Comparison of ENCODE assay signal across 12 cellular contexts in the genomic region with DNA sequence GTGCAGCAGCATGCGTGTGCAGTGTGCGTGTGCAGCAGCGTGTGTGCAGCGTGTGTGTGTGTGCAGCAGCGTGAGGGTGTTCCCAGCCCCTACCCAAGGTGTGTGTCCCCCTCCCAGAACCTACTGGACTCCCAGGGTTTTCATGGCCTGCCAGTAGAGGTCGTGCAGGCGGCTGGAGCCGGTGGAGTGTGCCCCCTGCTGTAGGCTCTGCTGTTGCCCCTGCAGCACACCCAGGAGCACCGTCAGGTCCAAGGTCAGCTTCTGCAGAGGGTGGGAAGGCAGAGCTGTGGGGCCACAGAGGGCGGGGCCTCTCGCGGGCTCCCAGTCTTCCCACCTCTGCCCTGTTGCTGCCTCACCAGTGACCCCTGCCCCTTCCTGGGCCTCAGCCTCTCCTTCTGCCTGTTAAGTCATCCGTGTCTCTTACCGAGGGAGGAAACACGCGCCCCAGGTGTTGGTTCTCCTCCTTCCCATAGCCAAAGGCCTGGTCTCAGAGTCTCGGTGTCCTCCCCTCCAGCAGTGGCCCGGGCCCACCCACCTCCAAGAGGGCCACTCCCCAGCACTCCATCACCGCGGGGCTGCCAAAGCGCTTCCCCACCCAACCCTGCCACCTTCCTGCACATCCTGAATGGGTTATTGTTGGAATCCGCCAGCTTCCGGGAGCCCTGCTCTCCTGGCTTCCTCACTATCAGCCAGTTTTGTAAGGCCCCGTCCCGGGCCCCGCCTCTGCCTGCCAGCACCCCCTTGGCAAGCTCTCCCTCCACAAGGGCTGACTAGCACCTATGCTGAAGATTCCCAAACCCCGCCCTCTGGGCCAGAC. TPM values are rescaled to one million over a fixed set of nuclear protein-coding genes. Genes with fewer than 3 reads are reported as not detected.
DNase-seq lines count a peak whose midpoint lies in the region; ATAC-seq, FAIRE-seq and TF ChIP-seq lines count a peak whose summit lies in the region.
"Had no signal": no experiment of that assay in that cellular context is flagged by ENCODE, and none has a peak within 500 bp of the region (broad histone marks: within the 10 kb centered on the region; RNA-seq: fewer than 3 reads in every experiment).

No MANE protein-coding gene starts in this region.

- H3F3A ChIP-seq in smooth muscle cell (ENCODE audit: low read depth), result no peaks in the 10 kb centered on the region

- no peak overlapping the region for H3K23ac ChIP-seq in IMR-90 (ENCODE audit: low read depth, low read length)

- H3K9me1 ChIP-seq in IMR-90 (ENCODE audit: insufficient read depth, low read length), result no peaks in the 10 kb centered on the region

- no peak for DNase-seq in IMR-90
- DNase-seq in dorsolateral prefrontal cortex, result no peak
- peak; percentile 59 for DNase-seq in HepG2 (ENCODE audit: low spot score)
- no peak for DNase-seq in vagina (ENCODE audit: extremely low spot score in 2 of 2)
- DNase-seq in smooth muscle cell (lab: John Stamatoyannopoulos, UW; ENCODE audit: unreplicated experiment), result no peak
- no peak for DNase-seq in activated CD4-positive, CD25-positive, alpha-beta regulatory T cell (lab: John Stamatoyannopoulos, UW)
- DNase-seq: central memory CD4-positive, alpha-beta T cell; NCI-H524 had no signal

- no peak for TF ChIP-seq RAD21 in IMR-90 (IDR thresholded peaks at IDR 0.05; ENCODE audit: low read length)
- peak; percentile 47 for TF ChIP-seq RAD21 in HepG2 (CRISPR knock-in tag; IDR thresholded peaks at IDR 0.05)

- in situ Hi-C loops in IMR-90 (cut with MboI; ENCODE audit: low sequenced_read_pairs), result no loop called here
- in situ Hi-C loops in HepG2 (cut with HindIII; ENCODE audit: extremely low pct_ligation_motif_present, low pct_unique_long_range_greater_than_20kb), result no loop called here

- BruUV-seq in IMR-90 (replicated peaks; lab: Mats Ljungman, UMichigan) (no TSS peak), HepG2 (replicated peaks; lab: Mats Ljungman, UMichigan) (no TSS peak)

- H3K9ac ChIP-seq in IMR-90 (ENCODE audit: low read depth, low read length), result no peak overlapping the region
- no peak overlapping the region for H3K9ac ChIP-seq in HepG2 (ENCODE audit: insufficient read depth, low read depth, low read length)
- no peak overlapping the region for H3K9ac ChIP-seq in smooth muscle cell (ENCODE audit: low read depth)
- H3K9ac ChIP-seq: neural progenitor cell had no signal

- H3K36me3 ChIP-seq in IMR-90 (ENCODE audit: control insufficient read depth, insufficient read depth, low read length) (peaks cover 59% of the 10 kb centered on the region), HepG2 (replicated peaks in 1 of 2; ENCODE audit: control insufficient read depth in 1 of 2, insufficient read depth in 2 of 2, low read length in 2 of 2) (peaks cover 31 to 58% of the 10 kb centered on the region in 2 experiments), vagina (peaks cover 0 to 60% of the 10 kb centered on the region in 2 donors), smooth muscle cell (ENCODE audit: low read depth) (no peaks in the 10 kb centered on the region)
- H3K36me3 ChIP-seq: neural progenitor cell had no signal

- H2AK9ac ChIP-seq in IMR-90 (replicated peaks; ENCODE audit: low read depth, low read length, poor library complexity), result no peak overlapping the region

- peaks cover 3% of the 10 kb centered on the region; the same call in 1 of the 2 replicates for H3K4me1 ChIP-seq in IMR-90 (ENCODE audit: control insufficient read depth, insufficient read depth, low read length)
- H3K4me1 ChIP-seq in HepG2 (ENCODE audit: insufficient read depth, low read length), result peaks cover 9% of the 10 kb centered on the region; the same call in 1 of the 2 replicates
- peaks cover 28% of the 10 kb centered on the region for H3K4me1 ChIP-seq in vagina
- peaks cover 4% of the 10 kb centered on the region for H3K4me1 ChIP-seq in smooth muscle cell (ENCODE audit: low read depth)

- H2AK5ac ChIP-seq in IMR-90 (ENCODE audit: low read depth, low read length), result no peak overlapping the region

- no peak for TF ChIP-seq EP300 in HepG2 (IDR thresholded peaks at IDR 0.05; ENCODE audit: low read depth in 2 of 2, low read length in 2 of 2)
- TF ChIP-seq EP300 in HepG2 (CRISPR knock-in tag; IDR thresholded peaks at IDR 0.05; ENCODE audit: borderline replicate concordance), result no peak

- H3K4me3 ChIP-seq in IMR-90 (ENCODE audit: insufficient read depth, low read depth, low read length) (no peak overlapping the region), dorsolateral prefrontal cortex (peak overlapping the region in 4 of 59 donors; percentile 2 to 31 (median 4)), HepG2 (replicated peaks in 1 of 3; ENCODE audit: insufficient read depth in 1 of 3, low read depth in 2 of 3, low read length in 3 of 3) (no peak overlapping the region), vagina (no peak overlapping the region), smooth muscle cell (no peak overlapping the region)
- H3K4me3 ChIP-seq: neural progenitor cell had no signal

- POLR2A ChIA-PET in IMR-90 (lab: Charles Lee; ENCODE audit: unreplicated experiment) (no interaction called here), HepG2 (lab: Yijun Ruan, JAX) (interaction anchor here (1.2 to 3.0 kb wide), 2 partner anchors 15 kb away, joined by 6 to 9 read pairs; partner anchors contain the start of gene MYBBP1A)

- H3K18ac ChIP-seq in IMR-90 (ENCODE audit: low read depth, low read length), result no peak overlapping the region

- no peak overlapping the region for H3K27ac ChIP-seq in 22Rv1
- H3K27ac ChIP-seq in IMR-90 (ENCODE audit: insufficient read depth, low read length), result no peak overlapping the region
- peak overlapping the region in 57 of 59 donors; percentile 27 to 100 (median 86) for H3K27ac ChIP-seq in dorsolateral prefrontal cortex
- no peak overlapping the region for H3K27ac ChIP-seq in HepG2 (ENCODE audit: extremely low read length, insufficient read depth, low read length)
- H3K27ac ChIP-seq in vagina, result no peak overlapping the region
- H3K27ac ChIP-seq in smooth muscle cell (ENCODE audit: low read depth), result no peak overlapping the region
- H3K27ac ChIP-seq: neural progenitor cell had no signal

- H3K4me2 ChIP-seq in IMR-90 (ENCODE audit: low read depth, low read length), result no peak overlapping the region
- H3K4me2 ChIP-seq in HepG2 (ENCODE audit: low read depth, low read length), result no peak overlapping the region
- H3K4me2 ChIP-seq in smooth muscle cell, result no peak overlapping the region
- H3K4me2 ChIP-seq: neural progenitor cell had no signal

- TF ChIP-seq POLR2A in IMR-90 (IDR thresholded peaks at IDR 0.05; ENCODE audit: low read depth, low read length), result no peak
- TF ChIP-seq POLR2A in HepG2 (IDR thresholded peaks at IDR 0.05; ENCODE audit: insufficient read depth in 1 of 2, low read depth in 2 of 2, low read length in 2 of 2), result no peak
- TF ChIP-seq POLR2A in vagina (IDR thresholded peaks at IDR 0.05), result no peak

- H3K79me1 ChIP-seq in IMR-90 (ENCODE audit: low read depth in 1 of 2, low read length in 2 of 2), result no peaks in the 10 kb centered on the region; a peak in 1 of 4 replicates

- no peak for ATAC-seq in IMR-90 (ENCODE audit: low read depth)
- peak; percentile 59 for ATAC-seq in HepG2
- no peak for ATAC-seq in HG03354 (IDR thresholded peaks at IDR 0.05; ENCODE audit: poor library complexity, severe bottlenecking, unreplicated experiment)

- H3K79me2 ChIP-seq in HepG2 (ENCODE audit: insufficient read depth, low read length), result no peaks in the 10 kb centered on the region
- H3K79me2 ChIP-seq in smooth muscle cell (ENCODE audit: low read depth), result no peaks in the 10 kb centered on the region

- H4K91ac ChIP-seq in IMR-90 (ENCODE audit: insufficient read depth, low read depth, low read length), result no peak overlapping the region

- H4K5ac ChIP-seq in IMR-90 (ENCODE audit: low read depth, low read length), result no peak overlapping the region

- no peak overlapping the region for H3K56ac ChIP-seq in IMR-90 (ENCODE audit: extremely low read depth, insufficient read depth, low read length)

- H2BK120ac ChIP-seq in IMR-90 (ENCODE audit: low read depth, low read length), result no peak overlapping the region

- intact Hi-C loops in IMR-90 (cut with micrococcal nuclease) (no loop called here), dorsolateral prefrontal cortex (cut with DNase I) (loop anchor here (5.0 to 10.0 kb wide), 2 partner anchors 118 to 336 kb away; no protein-coding TSS in a partner anchor), HepG2 (cut with micrococcal nuclease; ENCODE audit: unreplicated experiment) (no loop called here), vagina (cut with DNase I) (no loop called here)

- no peak for FAIRE-seq in HepG2 (lab: Jason Lieb, UNC)

- H4K20me1 ChIP-seq in IMR-90 (ENCODE audit: insufficient read depth, low read length), result peaks cover 15% of the 10 kb centered on the region
- 0 out of 2 replicates have a peak, but pooled peaks cover 2% of the 10 kb centered on the region for H4K20me1 ChIP-seq in HepG2 (ENCODE audit: insufficient read depth, low read length)
- peaks cover 3% of the 10 kb centered on the region for H4K20me1 ChIP-seq in smooth muscle cell (ENCODE audit: low read depth)

- TF ChIP-seq CTCF in 22Rv1 (IDR thresholded peaks at IDR 0.05) (peak; percentile 12; the same call in 1 of the 2 replicates), IMR-90 (conservative IDR thresholded peaks at IDR 0.05; ENCODE audit: low read depth, low read length) (0 out of 2 replicates have a peak, but pooled peaks have one; percentile 13), dorsolateral prefrontal cortex (IDR thresholded peaks at IDR 0.05 in 54 of 56, conservative IDR thresholded peaks at IDR 0.05 in 2 of 56; ENCODE audit: low read depth in 1 of 56, partially characterized antibody in 56 of 56) (peak in 36 of 56 donors; percentile 10 to 56 (median 30)), HepG2 (CRISPR knock-in tag; IDR thresholded peaks at IDR 0.05) (peak; percentile 71), vagina (IDR thresholded peaks at IDR 0.05) (no peak), smooth muscle cell (IDR thresholded peaks at IDR 0.05; ENCODE audit: borderline replicate concordance, insufficient read depth, poor library complexity, severe bottlenecking) (no peak)

- H2BK15ac ChIP-seq in IMR-90 (ENCODE audit: low read depth, low read length), result no peak overlapping the region

- no peak overlapping the region for H2AFZ ChIP-seq in IMR-90 (replicated peaks; ENCODE audit: low read length, poor library complexity)
- no peak overlapping the region for H2AFZ ChIP-seq in HepG2 (ENCODE audit: low read length)
- no peak overlapping the region for H2AFZ ChIP-seq in smooth muscle cell (ENCODE audit: low read depth)
- H2AFZ ChIP-seq: neural progenitor cell had no signal

- no peak overlapping the region for H2BK20ac ChIP-seq in IMR-90 (ENCODE audit: low read depth, low read length)

- H3K9me3 ChIP-seq in IMR-90 (ENCODE audit: control insufficient read depth, insufficient read depth, low read length) (no peaks in the 10 kb centered on the region), HepG2 (ENCODE audit: low read length) (no peaks in the 10 kb centered on the region), vagina (no peaks in the 10 kb centered on the region), smooth muscle cell (replicated peaks; ENCODE audit: low read depth) (no peaks in the 10 kb centered on the region)

- WGBS in IMR-90 (ENCODE audit: extremely low coverage in 2 of 2, insufficient read length in 1 of 2), 2 experiments, result 89% methylated on average over 11 of the region's 27 CpGs; no CpG with 5 or more reads in 1 of the 2 experiments
- WGBS in HepG2 (ENCODE audit: low lambda C conversion rate), result 84% methylated on average over 15 of the region's 27 CpGs
- 89% methylated on average over 25 of the region's 27 CpGs for WGBS in smooth muscle cell (ENCODE audit: low lambda C conversion rate)

- dilution Hi-C loops in IMR-90 (cut with HindIII; ENCODE audit: low sequenced_read_pairs, unreplicated experiment), result no loop called here

- H3K14ac ChIP-seq in IMR-90 (replicated peaks; ENCODE audit: low read depth, low read length), result no peak overlapping the region

- H2BK5ac ChIP-seq in IMR-90 (ENCODE audit: low read depth, low read length, poor library complexity, severe bottlenecking), result no peak overlapping the region

- H3K4ac ChIP-seq in IMR-90 (ENCODE audit: low read depth, low read length), result no peak overlapping the region

- CTCF ChIA-PET in IMR-90 (lab: Yijun Ruan, JAX) (no interaction called here), HepG2 (lab: Yijun Ruan, JAX; ENCODE audit: low intra/inter-chr PET ratio, low total read pairs) (interaction anchor here (1.9 kb wide), 1 partner anchor 120 kb away, joined by 8 read pairs; no protein-coding TSS in a partner anchor)

- H4K8ac ChIP-seq in IMR-90 (ENCODE audit: low read depth in 2 of 2, low read length in 2 of 2), result no peak overlapping the region

- H3K27me3 ChIP-seq in IMR-90 (ENCODE audit: control insufficient read depth, insufficient read depth, low read length) (no peaks in the 10 kb centered on the region), dorsolateral prefrontal cortex (no peaks in the 10 kb centered on the region), HepG2 (ENCODE audit: control insufficient read depth in 1 of 2, insufficient read depth in 2 of 2, low read length in 2 of 2) (no peaks in the 10 kb centered on the region), vagina (no peaks in the 10 kb centered on the region), smooth muscle cell (ENCODE audit: low read depth) (no peaks in the 10 kb centered on the region)
- H3K27me3 ChIP-seq: neural progenitor cell had no signal

RNA-seq across cellular contexts. Expression of gene MYBBP1A, which starts 14.8 kb away (rescaled TPM):
- total RNA-seq in IMR-90 (2012; rRNA removed), result 22.6 and 24.7 TPM in 2 replicates
- polyA plus RNA-seq in IMR-90 (2012; rRNA removed), result 45.9 and 53.0 TPM in 2 replicates
- polyA plus RNA-seq in IMR-90 (2012; cell fraction: cytosol; rRNA removed), result 29.4 and 33.3 TPM in 2 replicates
- polyA plus RNA-seq in IMR-90 (2012; cell fraction: nucleus; rRNA removed; ENCODE audit: low replicate concordance), result 117 and 239 TPM in 2 replicates
- 100 to 1,000 TPM in 2 of 120 experiments, 10 to 100 TPM in 118; 49.9 to 110 (median 68.5) TPM for total RNA-seq in dorsolateral prefrontal cortex
- 40.4 and 54.8 TPM in 2 replicates for total RNA-seq in HepG2 (2016; rRNA removed; fragmentation: Illumina TruSeq; extraction: Trizol)
- total RNA-seq in HepG2 (2016; cell fraction: cytosol; rRNA removed; fragmentation: Illumina TruSeq; extraction: Trizol; ENCODE audit: low read depth), result 58.9 and 65.5 TPM in 2 replicates
- total RNA-seq in HepG2 (2016; cell fraction: insoluble cytoplasmic fraction; rRNA removed; fragmentation: Illumina TruSeq; extraction: Trizol), result 35.1 and 61.8 TPM in 2 replicates
- total RNA-seq in HepG2 (2016; cell fraction: membrane; rRNA removed; fragmentation: Illumina TruSeq; extraction: Trizol), result 24.4 and 24.9 TPM in 2 replicates
- 52.0 and 62.6 TPM in 2 replicates for total RNA-seq in HepG2 (2016; cell fraction: nucleus; rRNA removed; fragmentation: Illumina TruSeq; extraction: Trizol)
- 18.6 and 28.4 TPM in 2 replicates for polyA plus RNA-seq in HepG2 (2011; rRNA removed)
- 9.7 and 12.5 TPM in 2 replicates for polyA plus RNA-seq in HepG2 (2011; cell fraction: cytosol; rRNA removed)
- polyA plus RNA-seq in HepG2 (2011; cell fraction: nucleus; rRNA removed), result 158 and 176 TPM in 2 replicates
- polyA plus RNA-seq in HepG2 (2012), result 28.0 and 41.5 TPM in 2 replicates
- polyA plus RNA-seq in HepG2 (2016; cell fraction: cytosol; fragmentation: Illumina TruSeq; extraction: Trizol; ENCODE audit: low read depth), result 7.8 and 7.9 TPM in 2 replicates
- 28.2 and 32.7 TPM in 2 replicates for polyA plus RNA-seq in HepG2 (2016; cell fraction: insoluble cytoplasmic fraction; fragmentation: Illumina TruSeq; extraction: Trizol; ENCODE audit: low read depth)
- 9.0 and 12.1 TPM in 2 replicates for polyA plus RNA-seq in HepG2 (2016; cell fraction: membrane; fragmentation: Illumina TruSeq; extraction: Trizol; ENCODE audit: low read depth)
- 146 and 160 TPM in 2 replicates for polyA plus RNA-seq in HepG2 (2016; cell fraction: nucleus; fragmentation: Illumina TruSeq; extraction: Trizol; ENCODE audit: insufficient read depth, low read depth)
- 50.2 and 100 TPM in 2 replicates for polyA minus RNA-seq in HepG2 (2011; rRNA and poly(A)+ RNA removed; ENCODE audit: low replicate concordance)
- 19.4 and 21.0 TPM in 2 replicates for polyA minus RNA-seq in HepG2 (2011; cell fraction: cytosol; rRNA and poly(A)+ RNA removed)
- 53.3 and 54.8 TPM in 2 replicates for polyA minus RNA-seq in HepG2 (2011; cell fraction: nucleus; rRNA and poly(A)+ RNA removed)
- total RNA-seq in vagina, result 47.1 TPM
- 14.3 and 18.1 TPM in 2 replicates for total RNA-seq in smooth muscle cell
- 28.1 and 33.5 TPM in 2 replicates for polyA plus RNA-seq in smooth muscle cell

RNA-seq across cellular contexts. Expression of gene GGT6, which starts 19.9 kb away (rescaled TPM):
- total RNA-seq in IMR-90 (2012; rRNA removed), result not detected in 2 replicates
- not detected in 2 replicates for polyA plus RNA-seq in IMR-90 (2012; rRNA removed)
- polyA plus RNA-seq in IMR-90 (2012; cell fraction: cytosol; rRNA removed), result not detected in 2 replicates
- polyA plus RNA-seq in IMR-90 (2012; cell fraction: nucleus; rRNA removed; ENCODE audit: low replicate concordance), result not detected in 2 replicates
- under 1 TPM in 1 of 120 experiments, not detected in 119; 0.29 TPM for total RNA-seq in dorsolateral prefrontal cortex
- total RNA-seq in HepG2 (2016; rRNA removed; fragmentation: Illumina TruSeq; extraction: Trizol), result 0.70 and 0.80 TPM in 2 replicates
- 0.20 and 0.26 TPM in 2 replicates for total RNA-seq in HepG2 (2016; cell fraction: cytosol; rRNA removed; fragmentation: Illumina TruSeq; extraction: Trizol; ENCODE audit: low read depth)
- total RNA-seq in HepG2 (2016; cell fraction: insoluble cytoplasmic fraction; rRNA removed; fragmentation: Illumina TruSeq; extraction: Trizol), result 0.68 and 1.1 TPM in 2 replicates
- total RNA-seq in HepG2 (2016; cell fraction: membrane; rRNA removed; fragmentation: Illumina TruSeq; extraction: Trizol), result 0.59 and 0.62 TPM in 2 replicates
- total RNA-seq in HepG2 (2016; cell fraction: nucleus; rRNA removed; fragmentation: Illumina TruSeq; extraction: Trizol), result 0.28 and 0.37 TPM in 2 replicates
- 0.14 and 0.16 TPM in 2 replicates for polyA plus RNA-seq in HepG2 (2011; rRNA removed)
- 0.10 and 0.12 TPM in 2 replicates for polyA plus RNA-seq in HepG2 (2011; cell fraction: cytosol; rRNA removed)
- 0.09 and 0.43 TPM in 2 replicates for polyA plus RNA-seq in HepG2 (2011; cell fraction: nucleus; rRNA removed)
- polyA plus RNA-seq in HepG2 (2012), result 0.24 and 0.29 TPM in 2 replicates
- 0.24 and 0.27 TPM in 2 replicates for polyA plus RNA-seq in HepG2 (2016; cell fraction: cytosol; fragmentation: Illumina TruSeq; extraction: Trizol; ENCODE audit: low read depth)
- polyA plus RNA-seq in HepG2 (2016; cell fraction: insoluble cytoplasmic fraction; fragmentation: Illumina TruSeq; extraction: Trizol; ENCODE audit: low read depth), result 0.71 and 1.2 TPM in 2 replicates
- 0.50 and 0.52 TPM in 2 replicates for polyA plus RNA-seq in HepG2 (2016; cell fraction: membrane; fragmentation: Illumina TruSeq; extraction: Trizol; ENCODE audit: low read depth)
- polyA plus RNA-seq in HepG2 (2016; cell fraction: nucleus; fragmentation: Illumina TruSeq; extraction: Trizol; ENCODE audit: insufficient read depth, low read depth), result 1.1 and 1.5 TPM in 2 replicates
- 0.38 TPM in 1 of 2 replicates, not detected in the other for polyA minus RNA-seq in HepG2 (2011; rRNA and poly(A)+ RNA removed; ENCODE audit: low replicate concordance)
- not detected in 2 replicates for polyA minus RNA-seq in HepG2 (2011; cell fraction: cytosol; rRNA and poly(A)+ RNA removed)
- polyA minus RNA-seq in HepG2 (2011; cell fraction: nucleus; rRNA and poly(A)+ RNA removed), result 0.12 TPM in 1 of 2 replicates, not detected in the other
- 9.6 TPM for total RNA-seq in vagina
- total RNA-seq in smooth muscle cell, result 0.27 and 0.76 TPM in 2 replicates
- polyA plus RNA-seq in smooth muscle cell, result not detected in 2 replicates
- total RNA-seq: T-helper 2 cell treated with Interferon-gamma antibody and Interleukin-4, amounts not matched to agents 100 ng/mL and 5 ng/mL, for 36 hours had no signal

RNA-seq across cellular contexts. Expression of gene SPNS2, which starts 41.8 kb away (rescaled TPM):
- total RNA-seq in IMR-90 (2012; rRNA removed) (under 0.01 TPM in 1 of 2 replicates, not detected in the other), dorsolateral prefrontal cortex (100 to 1,000 TPM in 4 of 120 experiments, 10 to 100 TPM in 116; 41.1 to 115 (median 69.7) TPM), HepG2 (2016; rRNA removed; fragmentation: Illumina TruSeq; extraction: Trizol) (not detected in 2 replicates), vagina (79.3 TPM), smooth muscle cell (15.9 and 16.5 TPM in 2 replicates)
- polyA plus RNA-seq in IMR-90 (2012; rRNA removed) (not detected in 2 replicates), HepG2 (2011; rRNA removed) (0.01 and 0.03 TPM in 2 replicates), smooth muscle cell (5.1 and 44.1 TPM in 2 replicates)
- 0.03 TPM in 1 of 2 replicates, not detected in the other for polyA plus RNA-seq in IMR-90 (2012; cell fraction: cytosol; rRNA removed)
- polyA plus RNA-seq in IMR-90 (2012; cell fraction: nucleus; rRNA removed; ENCODE audit: low replicate concordance), result 0.21 TPM in 1 of 2 replicates, not detected in the other
- total RNA-seq in HepG2 (2016; cell fraction: cytosol; rRNA removed; fragmentation: Illumina TruSeq; extraction: Trizol; ENCODE audit: low read depth), result not detected in 2 replicates
- total RNA-seq in HepG2 (2016; cell fraction: insoluble cytoplasmic fraction; rRNA removed; fragmentation: Illumina TruSeq; extraction: Trizol), result not detected in 2 replicates
- total RNA-seq in HepG2 (2016; cell fraction: membrane; rRNA removed; fragmentation: Illumina TruSeq; extraction: Trizol), result not detected in 2 replicates
- not detected in 2 replicates for total RNA-seq in HepG2 (2016; cell fraction: nucleus; rRNA removed; fragmentation: Illumina TruSeq; extraction: Trizol)
- polyA plus RNA-seq in HepG2 (2011; cell fraction: cytosol; rRNA removed), result 0.03 and 0.05 TPM in 2 replicates
- polyA plus RNA-seq in HepG2 (2011; cell fraction: nucleus; rRNA removed), result 0.14 TPM in 1 of 2 replicates, not detected in the other
- polyA plus RNA-seq in HepG2 (2012), result 0.16 and 0.34 TPM in 2 replicates
- polyA plus RNA-seq in HepG2 (2016; cell fraction: cytosol; fragmentation: Illumina TruSeq; extraction: Trizol; ENCODE audit: low read depth), result not detected in 2 replicates
- not detected in 2 replicates for polyA plus RNA-seq in HepG2 (2016; cell fraction: insoluble cytoplasmic fraction; fragmentation: Illumina TruSeq; extraction: Trizol; ENCODE audit: low read depth)
- polyA plus RNA-seq in HepG2 (2016; cell fraction: membrane; fragmentation: Illumina TruSeq; extraction: Trizol; ENCODE audit: low read depth), result not detected in 2 replicates
- polyA plus RNA-seq in HepG2 (2016; cell fraction: nucleus; fragmentation: Illumina TruSeq; extraction: Trizol; ENCODE audit: insufficient read depth, low read depth), result not detected in 2 replicates
- 0.16 TPM in 1 of 2 replicates, not detected in the other for polyA minus RNA-seq in HepG2 (2011; rRNA and poly(A)+ RNA removed; ENCODE audit: low replicate concordance)
- polyA minus RNA-seq in HepG2 (2011; cell fraction: cytosol; rRNA and poly(A)+ RNA removed), result not detected in 2 replicates
- not detected in 2 replicates for polyA minus RNA-seq in HepG2 (2011; cell fraction: nucleus; rRNA and poly(A)+ RNA removed)

RNA-seq across cellular contexts. Expression of gene SMTNL2, which starts 43.9 kb away (rescaled TPM):
- not detected in 2 replicates for total RNA-seq in IMR-90 (2012; rRNA removed)
- polyA plus RNA-seq in IMR-90 (2012; rRNA removed), result not detected in 2 replicates
- polyA plus RNA-seq in IMR-90 (2012; cell fraction: cytosol; rRNA removed), result not detected in 2 replicates
- polyA plus RNA-seq in IMR-90 (2012; cell fraction: nucleus; rRNA removed; ENCODE audit: low replicate concordance), result 0.03 TPM in 1 of 2 replicates, not detected in the other
- 1 to 10 TPM in 38 of 120 experiments, under 1 TPM in 51, not detected in 31; 0.19 to 4.3 (median 0.85) TPM for total RNA-seq in dorsolateral prefrontal cortex
- total RNA-seq in HepG2 (2016; rRNA removed; fragmentation: Illumina TruSeq; extraction: Trizol), result 5.1 and 5.8 TPM in 2 replicates
- total RNA-seq in HepG2 (2016; cell fraction: cytosol; rRNA removed; fragmentation: Illumina TruSeq; extraction: Trizol; ENCODE audit: low read depth), result 1.5 and 1.6 TPM in 2 replicates
- 5.3 and 5.8 TPM in 2 replicates for total RNA-seq in HepG2 (2016; cell fraction: insoluble cytoplasmic fraction; rRNA removed; fragmentation: Illumina TruSeq; extraction: Trizol)
- 4.8 and 5.0 TPM in 2 replicates for total RNA-seq in HepG2 (2016; cell fraction: membrane; rRNA removed; fragmentation: Illumina TruSeq; extraction: Trizol)
- total RNA-seq in HepG2 (2016; cell fraction: nucleus; rRNA removed; fragmentation: Illumina TruSeq; extraction: Trizol), result 3.0 and 4.2 TPM in 2 replicates
- polyA plus RNA-seq in HepG2 (2011; rRNA removed), result 0.41 and 1.1 TPM in 2 replicates
- polyA plus RNA-seq in HepG2 (2011; cell fraction: cytosol; rRNA removed), result 0.38 and 0.64 TPM in 2 replicates
- 0.42 and 0.95 TPM in 2 replicates for polyA plus RNA-seq in HepG2 (2011; cell fraction: nucleus; rRNA removed)
- polyA plus RNA-seq in HepG2 (2012), result 0.58 and 0.69 TPM in 2 replicates
- polyA plus RNA-seq in HepG2 (2016; cell fraction: cytosol; fragmentation: Illumina TruSeq; extraction: Trizol; ENCODE audit: low read depth), result 1.8 TPM in 2 replicates
- 7.9 and 8.6 TPM in 2 replicates for polyA plus RNA-seq in HepG2 (2016; cell fraction: insoluble cytoplasmic fraction; fragmentation: Illumina TruSeq; extraction: Trizol; ENCODE audit: low read depth)
- 2.3 and 3.2 TPM in 2 replicates for polyA plus RNA-seq in HepG2 (2016; cell fraction: membrane; fragmentation: Illumina TruSeq; extraction: Trizol; ENCODE audit: low read depth)
- 5.8 and 9.1 TPM in 2 replicates for polyA plus RNA-seq in HepG2 (2016; cell fraction: nucleus; fragmentation: Illumina TruSeq; extraction: Trizol; ENCODE audit: insufficient read depth, low read depth)
- polyA minus RNA-seq in HepG2 (2011; rRNA and poly(A)+ RNA removed; ENCODE audit: low replicate concordance), result 1.9 TPM in 1 of 2 replicates, not detected in the other
- 0.70 and 0.99 TPM in 2 replicates for polyA minus RNA-seq in HepG2 (2011; cell fraction: cytosol; rRNA and poly(A)+ RNA removed)
- polyA minus RNA-seq in HepG2 (2011; cell fraction: nucleus; rRNA and poly(A)+ RNA removed), result 0.13 TPM in 1 of 2 replicates, not detected in the other
- 2.5 TPM for total RNA-seq in vagina
- total RNA-seq in smooth muscle cell, result 5.0 and 5.1 TPM in 2 replicates
- polyA plus RNA-seq in smooth muscle cell, result 8.3 and 14.8 TPM in 2 replicates
- total RNA-seq: T-helper 2 cell treated with Interferon-gamma antibody and Interleukin-4, amounts not matched to agents 100 ng/mL and 5 ng/mL, for 36 hours had no signal

Comparison
In these comparisons a context has a peak if more than half of its experiments do, and no peak if none do; other contexts are left out.
1. H3K27ac ChIP-seq: peak in dorsolateral prefrontal cortex (57 of 59); none in 22Rv1 (single experiment), IMR-90 (single experiment), HepG2 (single experiment), vagina (single experiment) and smooth muscle cell (single experiment).
2. CTCF ChIP-seq: peak in 22Rv1 (single experiment), IMR-90 (single experiment), dorsolateral prefrontal cortex (36 of 56) and HepG2 (single experiment); none in vagina (0 of 3) and smooth muscle cell (single experiment).
3. RNA of gene SPNS2, which starts 41.8 kb away (total RNA-seq): 79.3 TPM in vagina (single experiment), 41.1 to 115 TPM in dorsolateral prefrontal cortex and 15.9 to 16.5 TPM in smooth muscle cell; under 0.01 TPM in IMR-90 and not detected in HepG2; every median in the first group is over 10 times any median in the second.
4. intact Hi-C loops: an anchor here in dorsolateral prefrontal cortex (5.0 to 10.0 kb wide); none called in IMR-90, HepG2 and vagina.